Comparison of ENCODE assay signal across 7 cellular contexts in genomic region chr17:62703269-62703775, GRCh38.
DNase-seq lines count a peak whose midpoint lies in the region; ATAC-seq and TF ChIP-seq lines count a peak whose summit lies in the region.

No MANE protein-coding gene starts in this region.

- in situ Hi-C loops in astrocyte of the spinal cord (cut with HindIII; ENCODE audit: low sequenced_read_pairs) = no loop called here

- peak; percentile 14 for ATAC-seq in GM18519 (IDR thresholded peaks at IDR 0.05; ENCODE audit: low FRiP score, unreplicated experiment)
- peak; percentile 41 for ATAC-seq in lung (ENCODE audit: insufficient read depth, low FRiP score)
- no peak for ATAC-seq in GM21367 (IDR thresholded peaks at IDR 0.05; ENCODE audit: unreplicated experiment)
- no peak for ATAC-seq in GM19351 (IDR thresholded peaks at IDR 0.05; ENCODE audit: unreplicated experiment)

- H3K27ac ChIP-seq in lung (ENCODE audit: low read depth in 1 of 2, low read length in 1 of 2) = no peak overlapping the region

- peak; percentile 46 for DNase-seq in HuH-7 (ENCODE audit: low spot score)
- DNase-seq in astrocyte of the spinal cord (ENCODE audit: low read depth, low spot score) = peak; percentile 39
- no peak for DNase-seq in lung (ENCODE audit: low spot score)
- DNase-seq in hypothalamus (lab: John Stamatoyannopoulos, UW) = no peak

- H3K4me3 ChIP-seq in astrocyte of the spinal cord (ENCODE audit: low read depth, low read length) = peak overlapping the region; percentile 59
- no peak overlapping the region for H3K4me3 ChIP-seq in lung

- no peak for TF ChIP-seq CTCF in astrocyte of the spinal cord (IDR thresholded peaks at IDR 0.05; ENCODE audit: low read depth, low read length)
- no peak for TF ChIP-seq CTCF in lung (IDR thresholded peaks at IDR 0.05; ENCODE audit: control extremely low read depth, extremely low read depth)

- no peaks in the 10 kb centered on the region for H3K27me3 ChIP-seq in lung (ENCODE audit: control insufficient read depth, insufficient read depth)

- H3K4me1 ChIP-seq in lung (ENCODE audit: control insufficient read depth in 2 of 2, insufficient read depth in 2 of 2, low read length in 2 of 2) = peaks cover 0 to 7% of the 10 kb centered on the region in 2 donors

- WGBS in lung, 2 donors = 34 to 47% methylated on average over 15 to 16 of the region's 16 CpGs

- no peaks in the 10 kb centered on the region for H3K36me3 ChIP-seq in lung (ENCODE audit: control insufficient read depth in 2 of 2, insufficient read depth in 2 of 2, low read length in 2 of 2)

- H3K9me3 ChIP-seq in lung (ENCODE audit: control insufficient read depth in 2 of 2, insufficient read depth in 1 of 2, low read length in 1 of 2) = no peaks in the 10 kb centered on the region

Comparison
In these comparisons a context has a peak if more than half of its experiments do, and no peak if none do; other contexts are left out.
1. ATAC-seq: peak in GM18519 (single experiment) and lung (single experiment); none in GM21367 (single experiment) and GM19351 (single experiment).
2. DNase-seq: peak in HuH-7 (single experiment) and astrocyte of the spinal cord (single experiment); none in lung (single experiment) and hypothalamus (0 of 51).